In the genomic region with DNA sequence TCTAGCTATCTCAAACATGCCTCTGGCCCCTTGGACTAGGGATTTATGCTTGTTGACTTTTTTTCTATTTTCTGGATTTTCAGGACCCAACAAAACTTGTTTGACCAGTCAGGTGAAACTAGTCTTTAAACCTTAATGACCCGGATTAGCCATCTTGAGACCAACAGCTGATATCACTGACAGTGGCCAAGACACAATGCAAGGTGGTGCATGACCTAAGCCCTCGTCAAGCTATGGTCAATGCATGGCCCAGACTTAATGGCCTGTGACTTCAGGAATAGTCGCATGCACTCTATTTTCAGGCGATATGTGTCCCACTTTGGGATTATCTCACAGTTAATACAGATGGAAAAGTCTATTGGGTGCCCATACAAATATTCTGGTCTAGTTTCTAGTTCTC, we compare ENCODE assay signal across 18 cellular contexts.
DNase-seq lines count a peak whose midpoint lies in the region; ATAC-seq and TF ChIP-seq lines count a peak whose summit lies in the region.
"Had no signal": no experiment of that assay in that cellular context is flagged by ENCODE, and none has a peak within 500 bp of the region (broad histone marks: within the 10 kb centered on the region; RNA-seq: fewer than 3 reads in every experiment).

No MANE protein-coding gene starts in this region.

- dilution Hi-C loops in IMR-90 (cut with HindIII; ENCODE audit: low sequenced_read_pairs, unreplicated experiment): no loop called here

- no peak overlapping the region for H3K56ac ChIP-seq in IMR-90 (ENCODE audit: extremely low read depth, insufficient read depth, low read length)

- H3K9me3 ChIP-seq in IMR-90 (ENCODE audit: control insufficient read depth, insufficient read depth, low read length) (no peaks in the 10 kb centered on the region), spleen (no peaks in the 10 kb centered on the region)
- H3K9me3 ChIP-seq: BE2C, HAP-1 had no signal

- no peak overlapping the region for H3K4ac ChIP-seq in IMR-90 (ENCODE audit: low read depth, low read length)

- intact Hi-C loops in IMR-90 (cut with micrococcal nuclease): no loop called here
- intact Hi-C loops in spleen (cut with DNase I; ENCODE audit: low total_unique reads): no loop called here

- H3K79me1 ChIP-seq in IMR-90 (ENCODE audit: low read depth in 1 of 2, low read length in 2 of 2): no peaks in the 10 kb centered on the region

- H3K4me1 Mint-ChIP-seq in mesothelial cell of epicardium: peaks cover 17% of the 10 kb centered on the region

- no peak overlapping the region for H2BK20ac ChIP-seq in IMR-90 (ENCODE audit: low read depth, low read length)

- H4K91ac ChIP-seq in IMR-90 (ENCODE audit: insufficient read depth, low read depth, low read length): no peak overlapping the region

- peak overlapping the region; percentile 56 for H3K27ac Mint-ChIP-seq in mesothelial cell of epicardium
- H3K27ac Mint-ChIP-seq: CD4-positive, CD25-positive, alpha-beta regulatory T cell; CD8-positive, alpha-beta memory T cell had no signal

- H2AK5ac ChIP-seq in IMR-90 (ENCODE audit: low read depth, low read length): peak overlapping the region; percentile 38; the same call in 1 of the 2 replicates

- H3K14ac ChIP-seq in IMR-90 (replicated peaks; ENCODE audit: low read depth, low read length): no peak overlapping the region

- H4K20me1 ChIP-seq in IMR-90 (ENCODE audit: insufficient read depth, low read length): no peaks in the 10 kb centered on the region

- H3K27ac ChIP-seq in IMR-90 (ENCODE audit: insufficient read depth, low read length) (no peak overlapping the region), spleen (no peak overlapping the region)
- H3K27ac ChIP-seq: HL-60 had no signal

- BruUV-seq in IMR-90 (replicated peaks; lab: Mats Ljungman, UMichigan): no TSS peak

- H3K9me1 ChIP-seq in IMR-90 (ENCODE audit: insufficient read depth, low read length): 0 out of 2 replicates have a peak, but pooled peaks cover 1% of the 10 kb centered on the region

- TF ChIP-seq POLR2A in IMR-90 (IDR thresholded peaks at IDR 0.05; ENCODE audit: low read depth, low read length) (no peak), spleen (IDR thresholded peaks at IDR 0.05) (no peak)

- H3K36me3 ChIP-seq in IMR-90 (ENCODE audit: control insufficient read depth, insufficient read depth, low read length) (no peaks in the 10 kb centered on the region), spleen (no peaks in the 10 kb centered on the region)
- H3K36me3 ChIP-seq: BE2C, HAP-1 had no signal

- no peak overlapping the region for H3K4me3 Mint-ChIP-seq in mesothelial cell of epicardium
- H3K4me3 Mint-ChIP-seq: CD4-positive, CD25-positive, alpha-beta regulatory T cell; CD8-positive, alpha-beta memory T cell had no signal

- H4K5ac ChIP-seq in IMR-90 (ENCODE audit: low read depth, low read length): no peak overlapping the region

- DNase-seq in DMS53 (lab: John Stamatoyannopoulos, UW) (peak; percentile 73), IMR-90 (no peak), islet precursor cell (peak; percentile 57), mesothelial cell of epicardium (ENCODE audit: low spot score in 2 of 2, unreplicated experiment in 2 of 2) (no peak), epidermal melanocyte (ENCODE audit: insufficient read length, low spot score) (no peak), kidney glomerular epithelial cell (lab: John Stamatoyannopoulos, UW) (no peak), spleen (no peak)
- DNase-seq: BE2C; C1 segment of cervical spinal cord; CD4-positive, CD25-positive, alpha-beta regulatory T cell; CD8-positive, alpha-beta memory T cell; COR-L47; DMS79 treated with DMSO at 0.1 percent for 48 hours had no signal

- POLR2A ChIA-PET in IMR-90 (lab: Charles Lee; ENCODE audit: unreplicated experiment): no interaction called here

- H3K9ac ChIP-seq in IMR-90 (ENCODE audit: low read depth, low read length): no peak overlapping the region

- CTCF ChIA-PET in IMR-90 (lab: Yijun Ruan, JAX): interaction anchor here (1.0 kb wide), 1 partner anchor 78 kb away, joined by 3 read pairs; no protein-coding TSS in a partner anchor

- H3K23ac ChIP-seq in IMR-90 (ENCODE audit: low read depth, low read length): no peak overlapping the region

- no peaks in the 10 kb centered on the region for H3K36me3 Mint-ChIP-seq in mesothelial cell of epicardium
- H3K36me3 Mint-ChIP-seq: CD4-positive, CD25-positive, alpha-beta regulatory T cell; CD8-positive, alpha-beta memory T cell had no signal

- no peak overlapping the region for H3K4me3 ChIP-seq in IMR-90 (ENCODE audit: insufficient read depth, low read depth, low read length)
- H3K4me3 ChIP-seq in spleen: no peak overlapping the region
- H3K4me3 ChIP-seq: GM12878, HAP-1, K562 had no signal

- no peak overlapping the region for H3K4me2 ChIP-seq in IMR-90 (ENCODE audit: low read depth, low read length)

- no peak overlapping the region for H3K18ac ChIP-seq in IMR-90 (ENCODE audit: low read depth, low read length)

- H2BK5ac ChIP-seq in IMR-90 (ENCODE audit: low read depth, low read length, poor library complexity, severe bottlenecking): no peak overlapping the region

- H3K4me1 ChIP-seq in IMR-90 (ENCODE audit: control insufficient read depth, insufficient read depth, low read length) (peaks cover 6% of the 10 kb centered on the region), spleen (peaks cover 0 to 17% (median 0%) of the 10 kb centered on the region in 6 donors)
- H3K4me1 ChIP-seq: BE2C, HAP-1 had no signal

- no peak overlapping the region for H2AK9ac ChIP-seq in IMR-90 (replicated peaks; ENCODE audit: low read depth, low read length, poor library complexity)

- H3K27me3 Mint-ChIP-seq in mesothelial cell of epicardium (ENCODE audit: low read depth): no peaks in the 10 kb centered on the region
- H3K27me3 Mint-ChIP-seq: CD4-positive, CD25-positive, alpha-beta regulatory T cell had no signal

- TF ChIP-seq CTCF in IMR-90 (conservative IDR thresholded peaks at IDR 0.05; ENCODE audit: low read depth, low read length): no peak
- no peak for TF ChIP-seq CTCF in mesothelial cell of epicardium (IDR thresholded peaks at IDR 0.05; ENCODE audit: unreplicated experiment)
- no peak for TF ChIP-seq CTCF in spleen (IDR thresholded peaks at IDR 0.05 in 8 of 11, conservative IDR thresholded peaks at IDR 0.05 in 3 of 11)

- H4K8ac ChIP-seq in IMR-90 (ENCODE audit: low read depth in 2 of 2, low read length in 2 of 2): no peak overlapping the region

- in situ Hi-C loops in IMR-90 (cut with MboI; ENCODE audit: low sequenced_read_pairs): no loop called here

- no peak overlapping the region for H2BK120ac ChIP-seq in IMR-90 (ENCODE audit: low read depth, low read length)

- no peak overlapping the region for H2AFZ ChIP-seq in IMR-90 (replicated peaks; ENCODE audit: low read length, poor library complexity)

- WGBS in IMR-90 (ENCODE audit: extremely low coverage in 2 of 2, insufficient read length in 1 of 2), 2 experiments: 91% methylated on average over 4 of the region's 4 CpGs; no CpG with 5 or more reads in 1 of the 2 experiments
- WGBS in spleen, 5 donors: 95 to 97% (median 96%) methylated on average over 4 of the region's 4 CpGs

- H3K27me3 ChIP-seq in IMR-90 (ENCODE audit: control insufficient read depth, insufficient read depth, low read length): no peaks in the 10 kb centered on the region; the same call in 1 of the 2 replicates
- H3K27me3 ChIP-seq in spleen (replicated peaks in 1 of 7): no peaks in the 10 kb centered on the region
- H3K27me3 ChIP-seq: BE2C had no signal

- H3K9me3 Mint-ChIP-seq in mesothelial cell of epicardium: no peaks in the 10 kb centered on the region
- H3K9me3 Mint-ChIP-seq: CD4-positive, CD25-positive, alpha-beta regulatory T cell; CD8-positive, alpha-beta memory T cell had no signal

- no peak overlapping the region for H2BK15ac ChIP-seq in IMR-90 (ENCODE audit: low read depth, low read length)

- ATAC-seq in IMR-90 (ENCODE audit: low read depth): no peak
- ATAC-seq in GM18907 (IDR thresholded peaks at IDR 0.05; ENCODE audit: unreplicated experiment): no peak
- ATAC-seq: GM12878, K562 had no signal

- no peak for TF ChIP-seq RAD21 in IMR-90 (IDR thresholded peaks at IDR 0.05; ENCODE audit: low read length)

TF ChIP-seq in IMR-90, 13 proteins besides CTCF, POLR2A, EP300 and RAD21:
- TF ChIP-seq MAFK (IDR thresholded peaks at IDR 0.05; ENCODE audit: low read depth, low read length) (no peak), MXI1 (IDR thresholded peaks at IDR 0.05; ENCODE audit: borderline replicate concordance, low read depth, low read length) (no peak), CHD1 (IDR thresholded peaks at IDR 0.05; ENCODE audit: low read depth, low read length) (no peak), CEBPB (IDR thresholded peaks at IDR 0.05; ENCODE audit: low read depth, low read length) (no peak), NFE2L2 (IDR thresholded peaks at IDR 0.05; ENCODE audit: low read depth, low read length) (no peak), BHLHE40 (IDR thresholded peaks at IDR 0.05; ENCODE audit: low read depth, low read length) (no peak), SMC3 (IDR thresholded peaks at IDR 0.05; ENCODE audit: low read depth, low read length) (no peak), RFX5 (IDR thresholded peaks at IDR 0.05; ENCODE audit: low read depth, low read length) (no peak), RCOR1 (IDR thresholded peaks at IDR 0.05; ENCODE audit: insufficient replicate concordance, low read length) (no peak), MAZ (IDR thresholded peaks at IDR 0.05; ENCODE audit: borderline replicate concordance, low read depth, low read length) (no peak), FOS (IDR thresholded peaks at IDR 0.05; ENCODE audit: low read depth, low read length) (no peak)
- TF ChIP-seq, protein P1, sequence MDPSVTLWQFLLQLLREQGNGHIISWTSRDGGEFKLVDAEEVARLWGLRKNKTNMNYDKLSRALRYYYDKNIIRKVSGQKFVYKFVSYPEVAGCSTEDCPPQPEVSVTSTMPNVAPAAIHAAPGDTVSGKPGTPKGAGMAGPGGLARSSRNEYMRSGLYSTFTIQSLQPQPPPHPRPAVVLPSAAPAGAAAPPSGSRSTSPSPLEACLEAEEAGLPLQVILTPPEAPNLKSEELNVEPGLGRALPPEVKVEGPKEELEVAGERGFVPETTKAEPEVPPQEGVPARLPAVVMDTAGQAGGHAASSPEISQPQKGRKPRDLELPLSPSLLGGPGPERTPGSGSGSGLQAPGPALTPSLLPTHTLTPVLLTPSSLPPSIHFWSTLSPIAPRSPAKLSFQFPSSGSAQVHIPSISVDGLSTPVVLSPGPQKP (IDR thresholded peaks at IDR 0.05; ENCODE audit: borderline replicate concordance, low read depth, low read length): no peak
- TF ChIP-seq, protein P2, sequence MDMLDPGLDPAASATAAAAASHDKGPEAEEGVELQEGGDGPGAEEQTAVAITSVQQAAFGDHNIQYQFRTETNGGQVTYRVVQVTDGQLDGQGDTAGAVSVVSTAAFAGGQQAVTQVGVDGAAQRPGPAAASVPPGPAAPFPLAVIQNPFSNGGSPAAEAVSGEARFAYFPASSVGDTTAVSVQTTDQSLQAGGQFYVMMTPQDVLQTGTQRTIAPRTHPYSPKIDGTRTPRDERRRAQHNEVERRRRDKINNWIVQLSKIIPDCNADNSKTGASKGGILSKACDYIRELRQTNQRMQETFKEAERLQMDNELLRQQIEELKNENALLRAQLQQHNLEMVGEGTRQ (IDR thresholded peaks at IDR 0.05; ENCODE audit: low read depth, low read length): no peak

Comparison
In these comparisons a context has a peak if more than half of its experiments do, and no peak if none do; other contexts are left out.
1. DNase-seq: peak in DMS53 (single experiment) and islet precursor cell (single experiment); none in IMR-90 (single experiment), mesothelial cell of epicardium (0 of 2), epidermal melanocyte (single experiment), kidney glomerular epithelial cell (single experiment) and spleen (single experiment).